4 cellular contexts compared by ENCODE assay signal in genomic region chr22:35487623-35488022, GRCh38. TPM values are rescaled to one million over a fixed set of nuclear protein-coding genes. Genes with fewer than 3 reads are reported as not detected.
"Had no signal": no experiment of that assay in that cellular context is flagged by ENCODE, and none has a peak within 500 bp of the region (broad histone marks: within the 10 kb centered on the region; RNA-seq: fewer than 3 reads in every experiment).

No MANE protein-coding gene starts in this region.

RNA-seq across cellular contexts. Expression of gene RASD2, which starts 53.0 kb away (rescaled TPM):
- total RNA-seq: activated naive CD4-positive, alpha-beta T cell treated with anti-CD3 and anti-CD28 coated beads for 36 hours; activated naive CD8-positive, alpha-beta T cell treated with anti-CD3 and anti-CD28 coated beads, Interleukin-2, amount 10 ng/mL, durations not matched to agents 7 days and 5 days; activated T-helper 1 cell treated with anti-CD3 and anti-CD28 coated beads, Interleukin-12 subunit alpha, Interleukin-12 subunit beta, Interleukin-2, Interleukin-4 antibody, amounts not matched to agents 30 ng/mL and 10 ng/mL and 1 ng/mL, durations not matched to agents 14 hours and 24 hours and 36 hours; activated T-helper 2 cell treated with anti-CD3 and anti-CD28 coated beads, Interferon-gamma antibody, Interleukin-2, Interleukin-4, amounts not matched to agents 10 μg/mL and 5 μg/mL and 100 μg/mL, durations not matched to agents 14 hours and 24 hours and 36 hours had no signal
